8 cellular contexts compared by ENCODE assay signal in genomic region chr1:1306070-1306660, GRCh38. TPM values are rescaled to one million over a fixed set of nuclear protein-coding genes. Genes with fewer than 3 reads are reported as not detected.
A peak's percentile ranks its signal among the peaks of the same experiment; 100 is the strongest.
DNase-seq lines count a peak whose midpoint lies in the region; ATAC-seq lines count a peak whose summit lies in the region.

No MANE protein-coding gene starts in this region.

- peak overlapping the region; percentile 14 for H4K91ac ChIP-seq in mesenchymal stem cell (ENCODE audit: low read length)

- H3K4me1 ChIP-seq in CD4-positive, CD25-positive, alpha-beta regulatory T cell (ENCODE audit: control insufficient read depth, insufficient read depth, low read length, poor library complexity, severe bottlenecking): peaks cover 46% of the 10 kb centered on the region
- H3K4me1 ChIP-seq in HUES6 (ENCODE audit: control insufficient read depth, insufficient read depth, low read length) (peaks cover 49% of the 10 kb centered on the region), mesenchymal stem cell (ENCODE audit: control insufficient read depth, insufficient read depth, low read depth, low read length) (peaks cover 63% of the 10 kb centered on the region)

- no peaks in the 10 kb centered on the region for H3K9me3 ChIP-seq in CD4-positive, CD25-positive, alpha-beta regulatory T cell (ENCODE audit: control insufficient read depth in 2 of 2, low read length in 2 of 2)
- H3K9me3 ChIP-seq in HUES6 (ENCODE audit: control insufficient read depth, insufficient read depth, low read depth, low read length): no peaks in the 10 kb centered on the region
- H3K9me3 ChIP-seq in mesenchymal stem cell (ENCODE audit: control insufficient read depth, low read length): no peaks in the 10 kb centered on the region

- H3K36me3 Mint-ChIP-seq in CD4-positive, CD25-positive, alpha-beta regulatory T cell: no peaks in the 10 kb centered on the region

- peak overlapping the region; percentile 87 to 91 (median 90) for H3K4me3 Mint-ChIP-seq in CD4-positive, CD25-positive, alpha-beta regulatory T cell

- no peaks in the 10 kb centered on the region for H3K27me3 ChIP-seq in CD4-positive, CD25-positive, alpha-beta regulatory T cell (ENCODE audit: control insufficient read depth, insufficient read depth, low read length)
- H3K27me3 ChIP-seq in HUES6 (ENCODE audit: control insufficient read depth, insufficient read depth, low read length): no peaks in the 10 kb centered on the region; the same call in 1 of the 2 replicates
- no peaks in the 10 kb centered on the region for H3K27me3 ChIP-seq in mesenchymal stem cell (ENCODE audit: control insufficient read depth in 1 of 2, insufficient read depth in 1 of 2, low read length in 2 of 2)

- H3K14ac ChIP-seq in mesenchymal stem cell (ENCODE audit: low read length in 2 of 2): peak overlapping the region in 1 of 2 experiments; percentile 93

- peak overlapping the region; percentile 52 for H4K8ac ChIP-seq in mesenchymal stem cell (ENCODE audit: low read length)

- H2BK12ac ChIP-seq in mesenchymal stem cell (ENCODE audit: low read length in 2 of 2): peak overlapping the region; percentile 35 to 89

- H3K4me2 ChIP-seq in mesenchymal stem cell (ENCODE audit: low read length, poor library complexity, severe bottlenecking): peak overlapping the region; percentile 80

- H2BK15ac ChIP-seq in mesenchymal stem cell (ENCODE audit: low read depth, poor library complexity, severe bottlenecking): peak overlapping the region; percentile 26

- peak overlapping the region in 1 of 2 experiments; percentile 74 for H3K4ac ChIP-seq in mesenchymal stem cell (ENCODE audit: low read depth in 1 of 2, low read length in 2 of 2)

- peak overlapping the region; percentile 36 for H2BK120ac ChIP-seq in mesenchymal stem cell (ENCODE audit: low read depth, low read length)

- peak overlapping the region; percentile 40 to 71 for H3K18ac ChIP-seq in mesenchymal stem cell (ENCODE audit: low read depth in 1 of 2, low read length in 2 of 2)

- peaks cover 0 to 26% (median 8%) of the 10 kb centered on the region in 4 donors for H3K4me1 Mint-ChIP-seq in CD4-positive, CD25-positive, alpha-beta regulatory T cell

- H3K27ac ChIP-seq in CD4-positive, CD25-positive, alpha-beta regulatory T cell (ENCODE audit: insufficient read depth, low read length, poor library complexity, severe bottlenecking): peak overlapping the region; percentile 66
- H3K27ac ChIP-seq in HUES6 (ENCODE audit: low read depth, low read length): no peak overlapping the region
- peak overlapping the region; percentile 93 for H3K27ac ChIP-seq in angular gyrus (ENCODE audit: low read depth, low read length)
- peak overlapping the region; percentile 81 for H3K27ac ChIP-seq in mesenchymal stem cell (ENCODE audit: low read length, poor library complexity, severe bottlenecking)

- no peak for ATAC-seq in CD4-positive, CD25-positive, alpha-beta regulatory T cell (ENCODE audit: low read depth in 2 of 2)
- ATAC-seq in GM19463 (IDR thresholded peaks at IDR 0.05; ENCODE audit: unreplicated experiment) (no peak), GM18519 (IDR thresholded peaks at IDR 0.05; ENCODE audit: low FRiP score, unreplicated experiment) (no peak)

- peaks cover 22% of the 10 kb centered on the region for H3K79me1 ChIP-seq in mesenchymal stem cell (replicated peaks; ENCODE audit: low read length, poor library complexity, severe bottlenecking)

- H3K4me3 ChIP-seq in CD4-positive, CD25-positive, alpha-beta regulatory T cell (ENCODE audit: low read depth, low read length): peak overlapping the region; percentile 71
- H3K4me3 ChIP-seq in HUES6 (ENCODE audit: low read depth, low read length) (peak overlapping the region; percentile 89), mesenchymal stem cell (ENCODE audit: insufficient read depth in 1 of 2, low read depth in 1 of 2, low read length in 2 of 2) (peak overlapping the region in 1 of 2 experiments; percentile 89)

- H2BK5ac ChIP-seq in mesenchymal stem cell (ENCODE audit: low read depth, low read length, poor library complexity, severe bottlenecking): no peak overlapping the region

- no peak overlapping the region for H3K23ac ChIP-seq in mesenchymal stem cell (ENCODE audit: low read length in 2 of 2)

- H3K27me3 Mint-ChIP-seq in CD4-positive, CD25-positive, alpha-beta regulatory T cell: no peaks in the 10 kb centered on the region

- peaks cover 0 to 3% (median 0%) of the 10 kb centered on the region in 7 donors for H3K9me3 Mint-ChIP-seq in CD4-positive, CD25-positive, alpha-beta regulatory T cell

- WGBS in mesenchymal stem cell: 47% methylated on average over 11 of the region's 11 CpGs

- H2AFZ ChIP-seq in mesenchymal stem cell (ENCODE audit: low read depth, low read length): no peak overlapping the region

- H2AK5ac ChIP-seq in mesenchymal stem cell (ENCODE audit: low read length, severe bottlenecking): peak overlapping the region; percentile 33

- peaks cover under 1% of the 10 kb centered on the region for H3K36me3 ChIP-seq in CD4-positive, CD25-positive, alpha-beta regulatory T cell (ENCODE audit: control insufficient read depth, insufficient read depth, low read length)
- H3K36me3 ChIP-seq in HUES6 (ENCODE audit: control insufficient read depth, insufficient read depth, low read length) (peaks cover 14% of the 10 kb centered on the region), mesenchymal stem cell (ENCODE audit: control insufficient read depth in 1 of 2, insufficient read depth in 2 of 2, low read depth in 1 of 2, low read length in 2 of 2) (peaks cover 13 to 49% of the 10 kb centered on the region in 2 experiments)

- peak overlapping the region in 2 of 3 donors; percentile 75 to 90 for H3K27ac Mint-ChIP-seq in CD4-positive, CD25-positive, alpha-beta regulatory T cell

- H3K9ac ChIP-seq in HUES6 (ENCODE audit: low read length) (no peak overlapping the region), mesenchymal stem cell (ENCODE audit: low read length) (peak overlapping the region; percentile 82)

- DNase-seq in CD4-positive, CD25-positive, alpha-beta regulatory T cell: peak in 1 of 3 donors; percentile 47
- DNase-seq in mesenchymal stem cell (peak; percentile 52), NCI-H1105 (lab: John Stamatoyannopoulos, UW) (no peak), ureter (ENCODE audit: low spot score) (no peak)

RNA-seq across cellular contexts. Expression of gene ACAP3, which starts 1.6 kb away (rescaled TPM):
- 75.5 TPM for total RNA-seq in CD4-positive, CD25-positive, alpha-beta regulatory T cell
- polyA plus RNA-seq in CD4-positive, CD25-positive, alpha-beta regulatory T cell: 1 to 10 TPM; 2.7 to 9.0 (median 4.1) TPM
- 28.9 TPM for polyA plus RNA-seq in mesenchymal stem cell (2013, experiment 1 of 2)
- 27.2 TPM for polyA plus RNA-seq in mesenchymal stem cell (2013, experiment 2 of 2)
- total RNA-seq in ureter: 77.6 TPM

RNA-seq across cellular contexts. Expression of gene PUSL1, which starts 2.2 kb away (rescaled TPM):
- total RNA-seq in CD4-positive, CD25-positive, alpha-beta regulatory T cell: 18.3 TPM
- polyA plus RNA-seq in CD4-positive, CD25-positive, alpha-beta regulatory T cell: 10 to 100 TPM; 17.7 to 21.0 (median 19.1) TPM
- 17.7 TPM for polyA plus RNA-seq in mesenchymal stem cell (2013, experiment 1 of 2)
- polyA plus RNA-seq in mesenchymal stem cell (2013, experiment 2 of 2): 18.3 TPM
- 29.0 TPM for total RNA-seq in ureter

RNA-seq across cellular contexts. Expression of gene INTS11, which starts 18.3 kb away (rescaled TPM):
- total RNA-seq in CD4-positive, CD25-positive, alpha-beta regulatory T cell: 138 TPM
- polyA plus RNA-seq in CD4-positive, CD25-positive, alpha-beta regulatory T cell: 10 to 100 TPM; 66.2 to 74.0 (median 67.8) TPM
- 57.1 TPM for polyA plus RNA-seq in mesenchymal stem cell (2013, experiment 1 of 2)
- 55.5 TPM for polyA plus RNA-seq in mesenchymal stem cell (2013, experiment 2 of 2)
- total RNA-seq in ureter: 132 TPM

RNA-seq across cellular contexts. Expression of gene CPTP, which starts 18.4 kb away (rescaled TPM):
- total RNA-seq in CD4-positive, CD25-positive, alpha-beta regulatory T cell: 27.0 TPM
- polyA plus RNA-seq in CD4-positive, CD25-positive, alpha-beta regulatory T cell: 10 to 100 TPM; 21.4 to 40.1 (median 32.6) TPM
- 17.8 TPM for polyA plus RNA-seq in mesenchymal stem cell (2013, experiment 1 of 2)
- polyA plus RNA-seq in mesenchymal stem cell (2013, experiment 2 of 2): 17.7 TPM
- 21.4 TPM for total RNA-seq in ureter

RNA-seq across cellular contexts. Expression of gene TAS1R3, which starts 24.9 kb away (rescaled TPM):
- total RNA-seq in CD4-positive, CD25-positive, alpha-beta regulatory T cell: 2.0 TPM
- under 1 TPM in 2 of 4 donors, not detected in 2; 0.06 to 0.11 TPM for polyA plus RNA-seq in CD4-positive, CD25-positive, alpha-beta regulatory T cell
- 0.04 TPM for polyA plus RNA-seq in mesenchymal stem cell (2013, experiment 1 of 2)
- polyA plus RNA-seq in mesenchymal stem cell (2013, experiment 2 of 2): 0.04 TPM
- 0.42 TPM for total RNA-seq in ureter
